Comparison of ENCODE assay signal across 11 cellular contexts in genomic region chr15:38702178-38702912, GRCh38.
DNase-seq lines count a peak whose midpoint lies in the region; ATAC-seq, FAIRE-seq and TF ChIP-seq lines count a peak whose summit lies in the region.
"Had no signal": no experiment of that assay in that cellular context is flagged by ENCODE, and none has a peak within 500 bp of the region (broad histone marks: within the 10 kb centered on the region; RNA-seq: fewer than 3 reads in every experiment).

No MANE protein-coding gene starts in this region.

- peak overlapping the region; percentile 80; the same call in 1 of the 2 replicates for H2AFZ ChIP-seq in H1 (ENCODE audit: low read length)

- no peak overlapping the region for H2BK120ac ChIP-seq in H1 (replicated peaks; ENCODE audit: low read depth, low read length)

- peaks cover 18% of the 10 kb centered on the region for H3K27me3 Mint-ChIP-seq in progenitor cell of endocrine pancreas
- H3K27me3 Mint-ChIP-seq in activated CD4-positive, alpha-beta T cell treated with anti-CD3 and anti-CD28 coated beads for 36 hours: no peaks in the 10 kb centered on the region

- H3K36me3 ChIP-seq in H1 (ENCODE audit: control insufficient read depth in 2 of 4, insufficient read depth in 4 of 4, low read length in 3 of 4): no peaks in the 10 kb centered on the region

- intact Hi-C loops in Right ventricle myocardium inferior (cut with DNase I): no loop called here
- intact Hi-C loops in activated CD4-positive, alpha-beta T cell treated with anti-CD3 and anti-CD28 coated beads for 36 hours (cut with DNase I, micrococcal nuclease): no loop called here

- 78% methylated on average over 3 of the region's 3 CpGs; no CpG with 5 or more reads in 1 of the 2 experiments for WGBS in H1 (ENCODE audit: extremely low coverage in 1 of 2, insufficient coverage in 1 of 2, insufficient read length in 1 of 2, insufficient replicate concordance in 2 of 2, low coverage in 1 of 2, low lambda C conversion rate in 2 of 2, missing lambda C conversion rate in 1 of 2), 2 experiments

- H4K91ac ChIP-seq in H1 (replicated peaks; ENCODE audit: insufficient read length, low read length): no peak overlapping the region

- H3K4me1 ChIP-seq in H1 (replicated peaks in 1 of 4; ENCODE audit: control insufficient read depth in 3 of 4, insufficient read depth in 4 of 4, low read length in 3 of 4): peaks cover 2 to 12% (median 3%) of the 10 kb centered on the region in 4 experiments

- no peaks in the 10 kb centered on the region for H4K20me1 ChIP-seq in H1 (replicated peaks in 1 of 2; ENCODE audit: control insufficient read depth in 1 of 2, insufficient read depth in 2 of 2, low read length in 2 of 2)

- H2BK12ac ChIP-seq in H1 (ENCODE audit: low read depth, low read length): no peak overlapping the region

- TF ChIP-seq POLR2A in H1 (IDR thresholded peaks at IDR 0.05; ENCODE audit: control extremely low read depth in 1 of 2, low read depth in 2 of 2, low read length in 2 of 2): no peak

- no peaks in the 10 kb centered on the region; a peak in 1 of 7 replicates for H3K27me3 ChIP-seq in H1 (replicated peaks in 1 of 4; ENCODE audit: control insufficient read depth in 3 of 4, extremely low read depth in 1 of 4, insufficient read depth in 3 of 4, low read length in 3 of 4)

- H3K4me1 Mint-ChIP-seq in progenitor cell of endocrine pancreas (ENCODE audit: low read depth): peaks cover 12% of the 10 kb centered on the region
- peaks cover 33% of the 10 kb centered on the region for H3K4me1 Mint-ChIP-seq in activated CD4-positive, alpha-beta T cell treated with anti-CD3 and anti-CD28 coated beads for 36 hours

- no peak overlapping the region; the same call in 1 of the 2 replicates for H4K8ac ChIP-seq in H1 (ENCODE audit: extremely low read depth, insufficient read depth, low read length)

- TF ChIP-seq RAD21 in H1 (IDR thresholded peaks at IDR 0.05 in 1 of 2, conservative IDR thresholded peaks at IDR 0.05 in 1 of 2; ENCODE audit: low read depth in 2 of 2, low read length in 2 of 2): no peak

- CTCF ChIA-PET in H1 (lab: Charles Lee; ENCODE audit: partially characterized antibody): interaction anchor here (0.6 to 5.9 kb wide), 6 partner anchors 13 to 262 kb away, joined by 3 to 72 read pairs (median 5); no protein-coding TSS in a partner anchor
- CTCF ChIA-PET in activated CD4-positive, alpha-beta T cell treated with anti-CD3 and anti-CD28 coated beads for 36 hours (lab: Charles Lee): interaction anchor here (0.7 to 12.9 kb wide), 10 partner anchors 9 to 878 kb away, joined by 3 to 162 read pairs (median 4); partner anchors contain the start of genes FAM98B and THBS1

- DNase-seq in HT-29 (ENCODE audit: low spot score) (peak; percentile 98), NCI-H69 (lab: John Stamatoyannopoulos, UW) (peak; percentile 89), H1 (ENCODE audit: low read depth in 1 of 2, low spot score in 2 of 2) (no peak), progenitor cell of endocrine pancreas (ENCODE audit: low spot score, unreplicated experiment) (no peak), KBM-7 (no peak), Right ventricle myocardium inferior (ENCODE audit: missing footprints) (no peak)
- no peak for DNase-seq in activated CD4-positive, alpha-beta T cell treated with anti-CD3 and anti-CD28 coated beads for 36 hours
- DNase-seq: activated T-cell treated with anti-CD3 and anti-CD28 coated beads, Interleukin-2, amount 50 U/mL, for 48 hours; erythroblast; stimulated activated naive CD4-positive, alpha-beta T cell treated with Interleukin-2 at 50 U/mL for 16 hours had no signal

- H3K14ac ChIP-seq in H1 (ENCODE audit: insufficient read length): no peak overlapping the region

- TF ChIP-seq CTCF in H1 (IDR thresholded peaks at IDR 0.05; ENCODE audit: control extremely low read depth in 1 of 3, insufficient read depth in 1 of 3, low read depth in 1 of 3, low read length in 3 of 3) (no peak), progenitor cell of endocrine pancreas (IDR thresholded peaks at IDR 0.05; ENCODE audit: unreplicated experiment) (no peak)

- FAIRE-seq in H1 (lab: Jason Lieb, UNC): no peak

- no peak overlapping the region for H3K4me3 ChIP-seq in H1 (ENCODE audit: extremely low read depth in 1 of 4, insufficient read depth in 2 of 4, low read depth in 3 of 4, low read length in 4 of 4)

- H3K23ac ChIP-seq in H1 (ENCODE audit: insufficient read length): no peak overlapping the region

- no peak overlapping the region; the same call in 1 of the 2 replicates for H2BK5ac ChIP-seq in H1 (ENCODE audit: low read depth, low read length)

- no peak overlapping the region for H3K18ac ChIP-seq in H1 (ENCODE audit: extremely low read depth, low read length)

- H3K4me2 ChIP-seq in H1 (ENCODE audit: insufficient read depth in 1 of 2, low read depth in 2 of 2, low read length in 2 of 2): peak overlapping the region; percentile 20 to 34; a peak in 2 of 4 replicates

- H2AK5ac ChIP-seq in H1 (ENCODE audit: low read depth, low read length): no peak overlapping the region

- no peaks in the 10 kb centered on the region for H3K79me2 ChIP-seq in H1 (ENCODE audit: control insufficient read depth in 1 of 2, insufficient read depth in 2 of 2, low read length in 2 of 2)

- H3K27ac ChIP-seq in H1 (ENCODE audit: low read depth, low read length): no peak overlapping the region

- no peaks in the 10 kb centered on the region for H3K23me2 ChIP-seq in H1 (ENCODE audit: low read depth, low read length)

- H3K9me3 ChIP-seq in H1 (ENCODE audit: insufficient read depth in 2 of 2, low read depth in 1 of 2, low read length in 1 of 2): no peaks in the 10 kb centered on the region

- H3K79me1 ChIP-seq in H1 (ENCODE audit: low read depth, low read length): no peaks in the 10 kb centered on the region

- POLR2A ChIA-PET in H1 (lab: Charles Lee; ENCODE audit: partially characterized antibody): interaction anchor here (0.7 to 0.9 kb wide), 2 partner anchors 331 to 878 kb away, joined by 3 to 5 read pairs; partner anchors contain the start of gene THBS1
- POLR2A ChIA-PET in activated CD4-positive, alpha-beta T cell treated with anti-CD3 and anti-CD28 coated beads for 36 hours (lab: Charles Lee): interaction anchor here (1.2 kb wide), 1 partner anchor 12 kb away, joined by 4 read pairs; no protein-coding TSS in a partner anchor

- no peak overlapping the region for H2BK20ac ChIP-seq in H1 (ENCODE audit: low read length)

- no peaks in the 10 kb centered on the region for H3K36me3 Mint-ChIP-seq in progenitor cell of endocrine pancreas (ENCODE audit: insufficient read depth)
- H3K36me3 Mint-ChIP-seq in activated CD4-positive, alpha-beta T cell treated with anti-CD3 and anti-CD28 coated beads for 36 hours (ENCODE audit: low read depth): no peaks in the 10 kb centered on the region

- H3K9me3 Mint-ChIP-seq in progenitor cell of endocrine pancreas (ENCODE audit: low read depth): peaks cover 4% of the 10 kb centered on the region
- no peaks in the 10 kb centered on the region for H3K9me3 Mint-ChIP-seq in activated CD4-positive, alpha-beta T cell treated with anti-CD3 and anti-CD28 coated beads for 36 hours (ENCODE audit: low read depth)

- no peak for TF ChIP-seq EP300 in H1 (IDR thresholded peaks at IDR 0.05; ENCODE audit: borderline replicate concordance in 1 of 2, low read depth in 2 of 2, low read length in 2 of 2)

- H3K56ac ChIP-seq in H1 (replicated peaks; ENCODE audit: insufficient read length, low read depth, low read length): no peak overlapping the region

- H2BK15ac ChIP-seq in H1 (ENCODE audit: low read length): no peak overlapping the region

- H4K5ac ChIP-seq in H1 (ENCODE audit: insufficient read length, low read depth, low read length): no peak overlapping the region

- H3K4me3 Mint-ChIP-seq in progenitor cell of endocrine pancreas (ENCODE audit: low read depth): peak overlapping the region; percentile 25
- H3K4me3 Mint-ChIP-seq in activated CD4-positive, alpha-beta T cell treated with anti-CD3 and anti-CD28 coated beads for 36 hours: no peak overlapping the region

- in situ Hi-C loops in KBM-7 (cut with MboI; ENCODE audit: low pct_unique_long_range_greater_than_20kb, low sequenced_read_pairs): loop anchor here (25.0 kb wide), 1 partner anchor 715 kb away; no protein-coding TSS in a partner anchor

- H3K4ac ChIP-seq in H1 (replicated peaks; ENCODE audit: insufficient read length, low read depth, low read length): no peak overlapping the region

- peak overlapping the region; percentile 93 for H3K27ac Mint-ChIP-seq in progenitor cell of endocrine pancreas
- no peak overlapping the region for H3K27ac Mint-ChIP-seq in activated CD4-positive, alpha-beta T cell treated with anti-CD3 and anti-CD28 coated beads for 36 hours

- ATAC-seq in Right ventricle myocardium inferior: no peak
- ATAC-seq in activated CD4-positive, alpha-beta T cell treated with anti-CD3 and anti-CD28 coated beads for 36 hours: no peak
- no peak for ATAC-seq in GM19324 (IDR thresholded peaks at IDR 0.05; ENCODE audit: low FRiP score, unreplicated experiment)

- no peak overlapping the region for H3K9ac ChIP-seq in H1 (replicated peaks in 1 of 4; ENCODE audit: extremely low read depth in 1 of 4, low read depth in 3 of 4, low read length in 3 of 4)

TF ChIP-seq in H1, 55 proteins besides CTCF, POLR2A, EP300 and RAD21:
- TF ChIP-seq SIRT6 (IDR thresholded peaks at IDR 0.05; ENCODE audit: low read length) (no peak), SP1 (IDR thresholded peaks at IDR 0.05; ENCODE audit: low read depth, low read length) (peak; percentile 20; the same call in 1 of the 2 replicates)

Comparison
In these comparisons a context has a peak if more than half of its experiments do, and no peak if none do; other contexts are left out.
1. DNase-seq: peak in HT-29 (single experiment) and NCI-H69 (single experiment); none in H1 (0 of 2), progenitor cell of endocrine pancreas (single experiment), KBM-7 (single experiment), Right ventricle myocardium inferior (single experiment) and activated CD4-positive, alpha-beta T cell treated with anti-CD3 and anti-CD28 coated beads for 36 hours (single experiment).